Comparison of ENCODE assay signal across 15 cellular contexts in genomic region chr2:46690825-46691224, GRCh38. TPM values are rescaled to one million over a fixed set of nuclear protein-coding genes. Genes with fewer than 3 reads are reported as not detected.
DNase-seq lines count a peak whose midpoint lies in the region; ATAC-seq and TF ChIP-seq lines count a peak whose summit lies in the region.
"Had no signal": no experiment of that assay in that cellular context is flagged by ENCODE, and none has a peak within 500 bp of the region (broad histone marks: within the 10 kb centered on the region; RNA-seq: fewer than 3 reads in every experiment).

No MANE protein-coding gene starts in this region.

- no peak overlapping the region for H3K4me3 ChIP-seq in left ventricle myocardium inferior

- no peaks in the 10 kb centered on the region for H3K27me3 ChIP-seq in left ventricle myocardium inferior (ENCODE audit: low read depth)

- no peaks in the 10 kb centered on the region for H3K36me3 ChIP-seq in left ventricle myocardium inferior

- H3K27ac ChIP-seq in left ventricle myocardium inferior (replicated peaks): no peak overlapping the region

- no peak overlapping the region for H3K27ac Mint-ChIP-seq in stimulated activated naive CD8-positive, alpha-beta T cell treated with anti-CD3 and anti-CD28 coated beads, Interleukin-15, amount 100 ng/mL, for 72 hours
- H3K27ac Mint-ChIP-seq: activated naive CD4-positive, alpha-beta T cell treated with anti-CD3 and anti-CD28 coated beads, Interleukin-2, amount 10 ng/mL, durations not matched to agents 7 days and 5 days had no signal

- H3K4me1 Mint-ChIP-seq in stimulated activated naive CD8-positive, alpha-beta T cell treated with anti-CD3 and anti-CD28 coated beads, Interleukin-15, amount 100 ng/mL, for 72 hours: no peaks in the 10 kb centered on the region
- H3K4me1 Mint-ChIP-seq: activated naive CD4-positive, alpha-beta T cell treated with anti-CD3 and anti-CD28 coated beads, Interleukin-2, amount 10 ng/mL, durations not matched to agents 7 days and 5 days had no signal

- no peaks in the 10 kb centered on the region for H3K4me1 ChIP-seq in left ventricle myocardium inferior

- no peaks in the 10 kb centered on the region for H3K9me3 Mint-ChIP-seq in stimulated activated naive CD8-positive, alpha-beta T cell treated with anti-CD3 and anti-CD28 coated beads, Interleukin-15, amount 100 ng/mL, for 72 hours
- H3K9me3 Mint-ChIP-seq: activated naive CD4-positive, alpha-beta T cell treated with anti-CD3 and anti-CD28 coated beads, Interleukin-2, amount 10 ng/mL, durations not matched to agents 7 days and 5 days had no signal

- no peaks in the 10 kb centered on the region for H3K9me3 ChIP-seq in left ventricle myocardium inferior (replicated peaks)

- intact Hi-C loops in left ventricle myocardium inferior (cut with micrococcal nuclease): no loop called here

- no peak for TF ChIP-seq CTCF in left ventricle myocardium inferior (IDR thresholded peaks at IDR 0.05; ENCODE audit: borderline replicate concordance)

- ATAC-seq in stimulated activated naive CD8-positive, alpha-beta T cell treated with anti-CD3 and anti-CD28 coated beads, Interleukin-15, Interleukin-2, amounts not matched to agents 100 U/mL and 50 U/mL, for 24 hours: peak; percentile 28
- ATAC-seq in stimulated activated naive CD8-positive, alpha-beta T cell treated with anti-CD3 and anti-CD28 coated beads, Interleukin-15, amount 100 ng/mL, for 72 hours: no peak
- peak; percentile 94 for ATAC-seq in SK-N-SH treated with all-trans-retinoic acid at 6 μM for 48 hours
- no peak for ATAC-seq in HG02870 (IDR thresholded peaks at IDR 0.05; ENCODE audit: unreplicated experiment)

- H3K4me3 Mint-ChIP-seq in stimulated activated naive CD8-positive, alpha-beta T cell treated with anti-CD3 and anti-CD28 coated beads, Interleukin-15, amount 100 ng/mL, for 72 hours: no peak overlapping the region
- H3K4me3 Mint-ChIP-seq: activated naive CD4-positive, alpha-beta T cell treated with anti-CD3 and anti-CD28 coated beads, Interleukin-2, amount 10 ng/mL, durations not matched to agents 7 days and 5 days had no signal

- no peak for DNase-seq in stimulated activated naive CD8-positive, alpha-beta T cell treated with anti-CD3 and anti-CD28 coated beads, Interleukin-15, Interleukin-2, amounts not matched to agents 100 U/mL and 50 U/mL, for 24 hours
- no peak for DNase-seq in stimulated activated naive CD8-positive, alpha-beta T cell treated with anti-CD3 and anti-CD28 coated beads, Interleukin-15, amount 100 ng/mL, for 72 hours
- DNase-seq in fibroblast of peridontal ligament (ENCODE audit: extremely low read depth) (peak; percentile 88), NCI-H2196 (lab: John Stamatoyannopoulos, UW; ENCODE audit: unreplicated experiment) (no peak), NCI-H1930 (lab: John Stamatoyannopoulos, UW) (no peak), left ventricle myocardium inferior (no peak)
- DNase-seq: ACHN; activated naive CD4-positive, alpha-beta T cell treated with anti-CD3 and anti-CD28 coated beads, Interleukin-2, amount 10 ng/mL, durations not matched to agents 7 days and 5 days; DMS153; KBM-7; NCI-H1436; NCI-H524 treated with DMSO at 0.1 percent for 48 hours; occipital lobe had no signal

- no peaks in the 10 kb centered on the region for H3K27me3 Mint-ChIP-seq in stimulated activated naive CD8-positive, alpha-beta T cell treated with anti-CD3 and anti-CD28 coated beads, Interleukin-15, amount 100 ng/mL, for 72 hours

TF ChIP-seq in SK-N-SH treated with all-trans-retinoic acid at 6 μM for 48 hours, 23 proteins besides CTCF, POLR2A, EP300 and RAD21:
- no peak for TF ChIP-seq CSDC2 (CRISPR knock-in tag; IDR thresholded peaks at IDR 0.05)
- TF ChIP-seq TSHZ2 (CRISPR knock-in tag; IDR thresholded peaks at IDR 0.05): no peak
- TF ChIP-seq ZFP3 (CRISPR knock-in tag; IDR thresholded peaks at IDR 0.05): no peak
- TF ChIP-seq ARNTL (CRISPR knock-in tag; IDR thresholded peaks at IDR 0.05; ENCODE audit: borderline replicate concordance, low read depth): no peak
- peak; percentile 84 for TF ChIP-seq ISL1 (CRISPR knock-in tag; IDR thresholded peaks at IDR 0.05)
- TF ChIP-seq SNAI2 (CRISPR knock-in tag; IDR thresholded peaks at IDR 0.05): no peak
- no peak for TF ChIP-seq ZFP30 (CRISPR knock-in tag; IDR thresholded peaks at IDR 0.05)
TF ChIP-seq in SK-N-SH treated with all-trans-retinoic acid at 6 μM for 48 hours: peak in this region for 1.

RNA-seq across cellular contexts. Expression of gene SOCS5, which starts 8.3 kb away (rescaled TPM):
- total RNA-seq in left ventricle myocardium inferior: 19.7 TPM

Comparison
In these comparisons a context has a peak if more than half of its experiments do, and no peak if none do; other contexts are left out.
1. ATAC-seq: peak in stimulated activated naive CD8-positive, alpha-beta T cell treated with anti-CD3 and anti-CD28 coated beads, Interleukin-15, Interleukin-2, amounts not matched to agents 100 U/mL and 50 U/mL, for 24 hours (single experiment) and SK-N-SH treated with all-trans-retinoic acid at 6 μM for 48 hours (single experiment); none in stimulated activated naive CD8-positive, alpha-beta T cell treated with anti-CD3 and anti-CD28 coated beads, Interleukin-15, amount 100 ng/mL, for 72 hours (single experiment) and HG02870 (single experiment).